ENCODE assay signal across 1 cellular context in the genomic region with DNA sequence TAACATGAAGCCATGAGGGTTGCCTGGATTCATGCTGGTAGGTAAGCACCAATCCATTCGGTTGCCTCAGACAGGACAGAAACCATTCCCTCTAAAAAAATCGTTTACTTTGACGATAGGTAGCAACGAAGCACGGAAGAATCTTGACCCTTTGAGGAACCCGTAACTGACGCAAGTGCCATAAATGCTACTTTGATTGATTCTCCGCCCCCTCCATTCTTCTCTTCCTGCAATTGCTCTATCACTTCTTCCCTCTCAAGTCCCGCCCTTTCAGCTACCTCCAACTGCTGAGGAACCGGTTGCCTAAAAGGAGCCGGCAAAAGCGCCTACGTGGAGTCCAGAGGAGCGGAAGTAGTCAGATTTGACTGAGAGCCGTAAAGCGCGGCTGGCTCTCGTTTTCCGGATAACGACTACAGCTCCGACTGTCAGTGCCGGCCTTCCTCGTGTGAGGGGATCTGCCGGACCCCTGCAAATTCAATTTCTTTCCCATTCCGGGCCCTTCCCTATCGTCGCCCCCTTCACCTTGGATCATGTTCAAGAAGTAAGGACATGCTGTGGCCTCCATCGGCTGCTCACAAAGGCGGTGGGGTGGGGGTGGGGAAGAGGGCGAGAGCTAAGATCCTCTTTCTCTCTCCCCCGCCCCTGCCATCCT.
TF ChIP-seq lines count a peak whose summit lies in the region.

A gene with protein sequence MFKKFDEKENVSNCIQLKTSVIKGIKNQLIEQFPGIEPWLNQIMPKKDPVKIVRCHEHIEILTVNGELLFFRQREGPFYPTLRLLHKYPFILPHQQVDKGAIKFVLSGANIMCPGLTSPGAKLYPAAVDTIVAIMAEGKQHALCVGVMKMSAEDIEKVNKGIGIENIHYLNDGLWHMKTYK (plus strand): TSS at position 395 of the 652 bp plus-strand sequence. CDS start 136 bp downstream, at position 531.

TF ChIP-seq in HCT116, 20 proteins besides CTCF, POLR2A, EP300 and RAD21 (continued from another document):
- peak; percentile 58 for TF ChIP-seq CBX3 (IDR thresholded peaks at IDR 0.05; ENCODE audit: low read depth)
